31 cellular contexts compared by ENCODE assay signal in the genomic region with DNA sequence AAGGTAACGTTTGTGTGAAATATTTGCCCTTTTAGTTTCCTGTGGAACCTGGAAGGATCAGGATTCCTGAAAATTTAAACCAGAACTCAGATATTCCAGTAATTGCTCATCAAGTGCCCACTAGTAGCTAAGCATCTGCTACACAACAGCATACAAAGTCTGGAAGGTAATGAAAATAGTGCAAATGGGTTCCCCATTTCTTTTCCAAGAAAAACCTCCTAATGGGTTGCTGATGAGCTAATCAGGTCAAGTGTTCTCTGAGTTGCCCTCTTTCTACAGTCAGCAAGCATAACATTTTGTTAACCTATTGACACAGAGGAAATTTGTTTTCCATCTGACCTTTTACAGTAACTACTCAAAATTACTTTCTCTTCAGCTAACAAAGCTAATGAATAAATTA.
"Had no signal": no experiment of that assay in that cellular context is flagged by ENCODE, and none has a peak within 500 bp of the region (broad histone marks: within the 10 kb centered on the region; RNA-seq: fewer than 3 reads in every experiment).

No MANE protein-coding gene starts in this region.

- ATAC-seq: activated CD4-positive, CD25-positive, alpha-beta regulatory T cell treated with anti-CD3 and anti-CD28 coated beads, Interleukin-2, amount 50 U/mL, for 24 hours; activated CD8-positive, alpha-beta T cell treated with anti-CD3 and anti-CD28 coated beads for 36 hours; activated T-cell treated with anti-CD3 and anti-CD28 coated beads, Interleukin-2, amount 50 U/mL, for 4 hours; activated T-helper 17 cell treated with anti-CD3 and anti-CD28 coated beads, Interleukin-2, amount 50 U/mL, for 72 hours; foreskin keratinocyte; gastrocnemius medialis; T-helper 17 cell had no signal

- H3K27ac Mint-ChIP-seq: activated B cell treated with CpG ODN at 0.5 μM for 24 hours; activated CD8-positive, alpha-beta T cell treated with anti-CD3 and anti-CD28 coated beads for 36 hours; activated naive CD8-positive, alpha-beta T cell; activated T-helper 17 cell treated with anti-CD3 and anti-CD28 coated beads, Interleukin-2, amount 50 U/mL, for 72 hours; dendritic cell treated with granulocyte-macrophage colony-stimulating factor and Interleukin-4, amounts not matched to agents 40 ng/mL and 50 ng/mL, for 4 days; endodermal cell; T-helper 17 cell; T-helper 2 cell treated with Interferon-gamma antibody and Interleukin-4, amounts not matched to agents 5 μg/mL and 100 μg/mL, for 36 hours had no signal

- H3K4me3 Mint-ChIP-seq: activated B cell treated with CpG ODN at 0.5 μM for 24 hours; activated CD8-positive, alpha-beta T cell treated with anti-CD3 and anti-CD28 coated beads for 36 hours; activated naive CD8-positive, alpha-beta T cell; activated T-cell treated with anti-CD3 and anti-CD28 coated beads, Interleukin-2, amount 50 U/mL, for 4 hours; activated T-helper 17 cell treated with anti-CD3 and anti-CD28 coated beads, Interleukin-2, amount 50 U/mL, for 72 hours; central memory CD8-positive, alpha-beta T cell; dendritic cell treated with granulocyte-macrophage colony-stimulating factor and Interleukin-4, amounts not matched to agents 40 ng/mL and 50 ng/mL, for 4 days; endodermal cell; T-helper 17 cell; T-helper 2 cell treated with Interferon-gamma antibody and Interleukin-4, amounts not matched to agents 5 μg/mL and 100 μg/mL, for 36 hours had no signal

- H3K9me3 Mint-ChIP-seq: activated CD8-positive, alpha-beta T cell treated with anti-CD3 and anti-CD28 coated beads for 36 hours; activated T-cell treated with anti-CD3 and anti-CD28 coated beads, Interleukin-2, amount 50 U/mL, for 4 hours; central memory CD8-positive, alpha-beta T cell; dendritic cell treated with granulocyte-macrophage colony-stimulating factor and Interleukin-4, amounts not matched to agents 40 ng/mL and 50 ng/mL, for 4 days; endodermal cell; T-helper 2 cell treated with Interferon-gamma antibody and Interleukin-4, amounts not matched to agents 5 μg/mL and 100 μg/mL, for 36 hours had no signal

- DNase-seq: activated B cell treated with CpG ODN at 0.5 μM for 24 hours; activated CD4-positive, alpha-beta T cell treated with anti-CD3 and anti-CD28 coated beads for 48 hours; activated CD4-positive, alpha-beta T cell treated with anti-CD3 and anti-CD28 coated beads, Interleukin-2, amount 50 U/mL, for 1 hour; activated CD4-positive, alpha-beta T cell treated with anti-CD3 and anti-CD28 coated beads, Interleukin-2, amount 50 U/mL, for 48 hours; activated CD8-positive, alpha-beta memory T cell treated with anti-CD3 and anti-CD28 coated beads for 24 hours; activated CD8-positive, alpha-beta T cell treated with anti-CD3 and anti-CD28 coated beads for 36 hours; activated effector memory CD4-positive, alpha-beta T cell treated with Interleukin-2 at 50 U/mL for 16 hours; activated gamma-delta T cell treated with Interleukin-2 at 50 U/mL for 16 hours; activated naive CD4-positive, alpha-beta T cell treated with anti-CD3 and anti-CD28 coated beads, Interleukin-2, amount 50 U/mL, for 16 hours; activated naive CD4-positive, alpha-beta T cell treated with Interleukin-2 at 50 U/mL for 16 hours; activated T-cell treated with anti-CD3 and anti-CD28 coated beads, Interleukin-2, amount 50 U/mL, for 4 hours; amniotic stem cell; anterior cingulate cortex; brain microvascular endothelial cell; dorsolateral prefrontal cortex; effector memory CD4-positive, alpha-beta T cell; endodermal cell; erythroblast; foreskin keratinocyte; gastrocnemius medialis; glutamatergic neuron; T-helper 1 cell; T-helper 17 cell; T1000; WERI-Rb-1 had no signal

- H3K36me3 Mint-ChIP-seq: activated naive CD8-positive, alpha-beta T cell had no signal

- H3K27me3 Mint-ChIP-seq: activated B cell treated with CpG ODN at 0.5 μM for 24 hours; activated T-helper 17 cell treated with anti-CD3 and anti-CD28 coated beads, Interleukin-2, amount 50 U/mL, for 72 hours; dendritic cell treated with granulocyte-macrophage colony-stimulating factor and Interleukin-4, amounts not matched to agents 40 ng/mL and 50 ng/mL, for 4 days; T-helper 17 cell had no signal

- H3K4me1 Mint-ChIP-seq: activated B cell treated with CpG ODN at 0.5 μM for 24 hours; activated T-helper 17 cell treated with anti-CD3 and anti-CD28 coated beads, Interleukin-2, amount 50 U/mL, for 72 hours; central memory CD8-positive, alpha-beta T cell; endodermal cell; T-helper 17 cell had no signal
